Comparison of ENCODE assay signal across 24 cellular contexts in the genomic region with DNA sequence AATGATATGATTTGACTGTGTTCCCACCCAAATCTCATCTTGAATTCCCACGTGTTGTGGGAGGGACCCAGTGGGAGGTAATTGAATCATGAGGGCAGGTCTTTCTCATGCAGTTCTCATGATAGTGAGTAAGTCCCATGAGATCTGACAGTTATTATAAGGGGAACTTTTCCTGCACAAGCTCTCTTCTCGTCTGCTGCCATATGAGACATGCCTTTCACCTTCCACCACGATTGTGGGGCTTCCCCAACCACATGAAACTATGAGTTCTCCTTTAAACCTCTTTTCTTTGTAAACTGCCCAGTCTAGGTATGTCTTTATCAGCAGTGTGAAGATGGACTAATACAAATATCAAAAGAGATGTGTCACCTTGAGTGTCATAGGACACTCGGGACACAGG.
DNase-seq lines count a peak whose midpoint lies in the region; ATAC-seq, FAIRE-seq and TF ChIP-seq lines count a peak whose summit lies in the region.
"Had no signal": no experiment of that assay in that cellular context is flagged by ENCODE, and none has a peak within 500 bp of the region (broad histone marks: within the 10 kb centered on the region; RNA-seq: fewer than 3 reads in every experiment).

No MANE protein-coding gene starts in this region.

- no peak for FAIRE-seq in urothelium cell line (lab: Jason Lieb, UNC)
- FAIRE-seq: astrocyte, endometrium, H54 had no signal

- no peaks in the 10 kb centered on the region for H3K27me3 ChIP-seq in tibial nerve
- H3K27me3 ChIP-seq: hepatocyte, upper lobe of right lung had no signal

- CTCF ChIA-PET in activated naive CD4-positive, alpha-beta T cell treated with anti-CD3 and anti-CD28 coated beads, Interleukin-2, amount 10 ng/mL, durations not matched to agents 7 days and 5 days (lab: Charles Lee) = no interaction called here

- H3K27me3 Mint-ChIP-seq in activated naive CD4-positive, alpha-beta T cell treated with anti-CD3 and anti-CD28 coated beads, Interleukin-2, amount 10 ng/mL, durations not matched to agents 7 days and 5 days = peaks cover 5% of the 10 kb centered on the region
- H3K27me3 Mint-ChIP-seq: CD4-positive, CD25-positive, alpha-beta regulatory T cell had no signal

- no peak for DNase-seq in activated naive CD4-positive, alpha-beta T cell treated with anti-CD3 and anti-CD28 coated beads, Interleukin-2, amount 50 U/mL, for 72 hours (ENCODE audit: low spot score in 2 of 2)
- DNase-seq in activated naive CD4-positive, alpha-beta T cell treated with anti-CD3 and anti-CD28 coated beads, Interleukin-2, amount 10 ng/mL, durations not matched to agents 7 days and 5 days = no peak
- no peak for DNase-seq in GM19238 (ENCODE audit: insufficient read length, low spot score)
- no peak for DNase-seq in urothelium cell line (ENCODE audit: low spot score)
- no peak for DNase-seq in tibial nerve (ENCODE audit: low spot score in 2 of 2)
- DNase-seq in stimulated activated CD4-positive, alpha-beta T cell treated with anti-CD3 and anti-CD28 coated beads, Interleukin-1b, Interleukin-23, amount 100 ng/mL, for 48 hours = no peak
- DNase-seq: activated gamma-delta T cell; CD4-positive, CD25-positive, alpha-beta regulatory T cell; DMS153; kidney glomerular epithelial cell; NCI-H1930; NCI-H510A treated with DMSO at 0.1 percent for 48 hours; Right ventricle myocardium superior; stimulated activated naive CD4-positive, alpha-beta T cell; T-helper 1 cell; upper lobe of right lung; WERI-Rb-1 had no signal

- peaks cover 0 to 8% (median 0%) of the 10 kb centered on the region in 4 donors for H3K9me3 ChIP-seq in tibial nerve
- H3K9me3 ChIP-seq: upper lobe of right lung had no signal

- H3K4me1 Mint-ChIP-seq in activated naive CD4-positive, alpha-beta T cell treated with anti-CD3 and anti-CD28 coated beads, Interleukin-2, amount 10 ng/mL, durations not matched to agents 7 days and 5 days = no peaks in the 10 kb centered on the region
- H3K4me1 Mint-ChIP-seq: CD4-positive, CD25-positive, alpha-beta regulatory T cell; neural crest cell had no signal

- WGBS in tibial nerve, 2 donors = 64 to 72% methylated on average over 4 of the region's 4 CpGs

- peak; percentile 79 for ATAC-seq in activated naive CD4-positive, alpha-beta T cell treated with anti-CD3 and anti-CD28 coated beads, Interleukin-2, amount 50 U/mL, for 72 hours
- ATAC-seq in HG02610 (IDR thresholded peaks at IDR 0.05; ENCODE audit: unreplicated experiment) (peak; percentile 82), HG03469 (IDR thresholded peaks at IDR 0.05; ENCODE audit: unreplicated experiment) (peak; percentile 50)
- ATAC-seq: upper lobe of right lung had no signal

- no peaks in the 10 kb centered on the region for H3K4me1 ChIP-seq in tibial nerve
- H3K4me1 ChIP-seq: upper lobe of right lung had no signal

- TF ChIP-seq CTCF in tibial nerve (IDR thresholded peaks at IDR 0.05) = no peak

- H3K36me3 ChIP-seq in tibial nerve = no peaks in the 10 kb centered on the region
- H3K36me3 ChIP-seq: upper lobe of right lung, WERI-Rb-1 had no signal

- H3K4me3 ChIP-seq in tibial nerve = no peak overlapping the region
- H3K4me3 ChIP-seq: hepatocyte, upper lobe of right lung had no signal

- no peak overlapping the region for H3K27ac Mint-ChIP-seq in activated naive CD4-positive, alpha-beta T cell treated with anti-CD3 and anti-CD28 coated beads, Interleukin-2, amount 50 U/mL, for 72 hours
- no peak overlapping the region for H3K27ac Mint-ChIP-seq in activated naive CD4-positive, alpha-beta T cell treated with anti-CD3 and anti-CD28 coated beads, Interleukin-2, amount 10 ng/mL, durations not matched to agents 7 days and 5 days
- H3K27ac Mint-ChIP-seq: CD4-positive, CD25-positive, alpha-beta regulatory T cell had no signal

- TF ChIP-seq POLR2A in tibial nerve (IDR thresholded peaks at IDR 0.05) = no peak

- no peak overlapping the region for H3K4me3 Mint-ChIP-seq in activated naive CD4-positive, alpha-beta T cell treated with anti-CD3 and anti-CD28 coated beads, Interleukin-2, amount 10 ng/mL, durations not matched to agents 7 days and 5 days
- H3K4me3 Mint-ChIP-seq: CD4-positive, CD25-positive, alpha-beta regulatory T cell; neural crest cell had no signal

- TF ChIP-seq EP300 in tibial nerve (IDR thresholded peaks at IDR 0.05) = no peak

- peaks cover 4 to 6% of the 10 kb centered on the region in 2 donors for H3K36me3 Mint-ChIP-seq in activated naive CD4-positive, alpha-beta T cell treated with anti-CD3 and anti-CD28 coated beads, Interleukin-2, amount 50 U/mL, for 72 hours
- no peaks in the 10 kb centered on the region for H3K36me3 Mint-ChIP-seq in activated naive CD4-positive, alpha-beta T cell treated with anti-CD3 and anti-CD28 coated beads, Interleukin-2, amount 10 ng/mL, durations not matched to agents 7 days and 5 days
- H3K36me3 Mint-ChIP-seq: CD4-positive, CD25-positive, alpha-beta regulatory T cell had no signal

- peaks cover 10 to 12% of the 10 kb centered on the region in 2 donors for H3K9me3 Mint-ChIP-seq in activated naive CD4-positive, alpha-beta T cell treated with anti-CD3 and anti-CD28 coated beads, Interleukin-2, amount 50 U/mL, for 72 hours
- H3K9me3 Mint-ChIP-seq in activated naive CD4-positive, alpha-beta T cell treated with anti-CD3 and anti-CD28 coated beads, Interleukin-2, amount 10 ng/mL, durations not matched to agents 7 days and 5 days = peaks cover 3% of the 10 kb centered on the region

- H3K27ac ChIP-seq in tibial nerve = no peak overlapping the region
- H3K27ac ChIP-seq: hepatocyte, upper lobe of right lung, WERI-Rb-1 had no signal
